ENCODE assay signal across 14 cellular contexts in genomic region chr15:51286816-51287215, GRCh38. TPM values are rescaled to one million over a fixed set of nuclear protein-coding genes. Genes with fewer than 3 reads are reported as not detected.
DNase-seq lines count a peak whose midpoint lies in the region; ATAC-seq and TF ChIP-seq lines count a peak whose summit lies in the region.
"Had no signal": no experiment of that assay in that cellular context is flagged by ENCODE, and none has a peak within 500 bp of the region (broad histone marks: within the 10 kb centered on the region; RNA-seq: fewer than 3 reads in every experiment).

No MANE protein-coding gene starts in this region.

- no peak overlapping the region for H3K9ac ChIP-seq in PC-3 (ENCODE audit: low read length)

- no peaks in the 10 kb centered on the region for H3K79me2 ChIP-seq in PC-3 (ENCODE audit: low read length)

- no peaks in the 10 kb centered on the region for H3F3A ChIP-seq in PC-3 (ENCODE audit: low read length, unreplicated experiment)

- H3K27me3 ChIP-seq in PC-3 (ENCODE audit: low read length) (no peaks in the 10 kb centered on the region), left ventricle myocardium inferior (ENCODE audit: low read depth) (peaks cover 10% of the 10 kb centered on the region), vagina (no peaks in the 10 kb centered on the region)
- H3K27me3 ChIP-seq: thyroid gland had no signal

- H3K27ac ChIP-seq in PC-3 (ENCODE audit: low read length) (no peak overlapping the region), left ventricle myocardium inferior (replicated peaks) (no peak overlapping the region), vagina (no peak overlapping the region)
- H3K27ac ChIP-seq: thyroid gland had no signal

- no peak overlapping the region for H3K4me2 ChIP-seq in PC-3 (ENCODE audit: low read length)

- H2AFZ ChIP-seq in PC-3 (ENCODE audit: low read length): no peak overlapping the region

- H3K36me3 ChIP-seq in PC-3 (ENCODE audit: low read depth, low read length) (no peaks in the 10 kb centered on the region), left ventricle myocardium inferior (no peaks in the 10 kb centered on the region), vagina (no peaks in the 10 kb centered on the region)
- H3K36me3 ChIP-seq: thyroid gland had no signal

- DNase-seq in COLO668 (lab: John Stamatoyannopoulos, UW; ENCODE audit: unreplicated experiment) (peak; percentile 38), PC-3 (peak; percentile 40), left ventricle myocardium inferior (no peak), vagina (ENCODE audit: extremely low spot score in 2 of 2) (no peak), NCI-H2196 (lab: John Stamatoyannopoulos, UW; ENCODE audit: unreplicated experiment) (no peak)
- DNase-seq: activated CD4-positive, alpha-beta memory T cell treated with anti-CD3 and anti-CD28 coated beads, Interleukin-2, amount 10 ng/mL, durations not matched to agents 7 days and 5 days; activated naive CD8-positive, alpha-beta T cell treated with anti-CD3 and anti-CD28 coated beads for 36 hours; effector CD4-positive, alpha-beta T cell; hippocampal formation; NCI-H345; thyroid gland had no signal

- CTCF ChIA-PET in PC-3 (lab: Charles Lee): interaction anchor here (0.7 to 2.1 kb wide), 7 partner anchors 63 to 98 kb away, joined by 3 to 25 read pairs (median 5); no protein-coding TSS in a partner anchor

- POLR2A ChIA-PET in PC-3 (lab: Charles Lee; ENCODE audit: unreplicated experiment): interaction anchor here (0.5 kb wide), 1 partner anchor 423 kb away, joined by 6 read pairs; no protein-coding TSS in a partner anchor

- no peak for TF ChIP-seq POLR2A in vagina (IDR thresholded peaks at IDR 0.05)

- H4K20me1 ChIP-seq in PC-3 (ENCODE audit: low read length): no peaks in the 10 kb centered on the region

- ATAC-seq in PC-3: peak; percentile 64
- no peak for ATAC-seq in GM19455 (IDR thresholded peaks at IDR 0.05; ENCODE audit: unreplicated experiment)
- ATAC-seq in HG03097 (IDR thresholded peaks at IDR 0.05; ENCODE audit: low FRiP score, unreplicated experiment): no peak

- TF ChIP-seq CTCF in GM12873 (IDR thresholded peaks at IDR 0.05; ENCODE audit: insufficient read depth, low read depth, low read length, missing control alignments) (peak; percentile 41), PC-3 (conservative IDR thresholded peaks at IDR 0.05; ENCODE audit: low read depth, low read length) (peak; percentile 64), left ventricle myocardium inferior (IDR thresholded peaks at IDR 0.05; ENCODE audit: borderline replicate concordance) (peak; percentile 52), vagina (IDR thresholded peaks at IDR 0.05) (no peak)

- H3K9me2 ChIP-seq in PC-3 (replicated peaks; ENCODE audit: low read length): no peaks in the 10 kb centered on the region

- no peak overlapping the region for H3K4me3 ChIP-seq in PC-3 (ENCODE audit: low read length)
- no peak overlapping the region for H3K4me3 ChIP-seq in left ventricle myocardium inferior
- no peak overlapping the region for H3K4me3 ChIP-seq in vagina
- H3K4me3 ChIP-seq: thyroid gland had no signal

- H3K4me1 ChIP-seq in PC-3 (ENCODE audit: insufficient read depth, low read length): no peaks in the 10 kb centered on the region
- no peaks in the 10 kb centered on the region for H3K4me1 ChIP-seq in left ventricle myocardium inferior
- H3K4me1 ChIP-seq in vagina: no peaks in the 10 kb centered on the region
- H3K4me1 ChIP-seq: thyroid gland had no signal

- intact Hi-C loops in PC-3 (cut with micrococcal nuclease) (loop anchor here (1.0 to 2.0 kb wide), 2 partner anchors 26 to 94 kb away; no protein-coding TSS in a partner anchor), left ventricle myocardium inferior (cut with micrococcal nuclease) (no loop called here), vagina (cut with DNase I) (no loop called here)

- no TSS peak for BruUV-seq in PC-3 (replicated peaks; lab: Mats Ljungman, UMichigan)

- H3K9me3 ChIP-seq in PC-3 (ENCODE audit: low read length) (no peaks in the 10 kb centered on the region), left ventricle myocardium inferior (replicated peaks) (no peaks in the 10 kb centered on the region), vagina (no peaks in the 10 kb centered on the region)
- H3K9me3 ChIP-seq: thyroid gland had no signal

RNA-seq across cellular contexts. Expression of gene CYP19A1, which starts 51.6 kb away (rescaled TPM):
- not detected in 2 replicates for total RNA-seq in PC-3 (2014; rRNA removed)
- 0.60 TPM for total RNA-seq in left ventricle myocardium inferior
- 8.8 TPM for total RNA-seq in vagina
- total RNA-seq: activated CD4-positive, alpha-beta memory T cell treated with anti-CD3 and anti-CD28 coated beads, Interleukin-2, amount 10 ng/mL, durations not matched to agents 7 days and 5 days; activated naive CD8-positive, alpha-beta T cell treated with anti-CD3 and anti-CD28 coated beads for 36 hours had no signal

RNA-seq across cellular contexts. Expression of gene GLDN, which starts 54.6 kb away (rescaled TPM):
- total RNA-seq in PC-3 (2014; rRNA removed) (0.15 TPM in 1 of 2 replicates, not detected in the other), left ventricle myocardium inferior (4.8 TPM), vagina (5.9 TPM)
- total RNA-seq: activated CD4-positive, alpha-beta memory T cell treated with anti-CD3 and anti-CD28 coated beads, Interleukin-2, amount 10 ng/mL, durations not matched to agents 7 days and 5 days; activated naive CD8-positive, alpha-beta T cell treated with anti-CD3 and anti-CD28 coated beads for 36 hours had no signal

Comparison
In these comparisons a context has a peak if more than half of its experiments do, and no peak if none do; other contexts are left out.
1. DNase-seq: peak in COLO668 (single experiment) and PC-3 (single experiment); none in left ventricle myocardium inferior (single experiment), vagina (0 of 2) and NCI-H2196 (single experiment).
2. CTCF ChIP-seq: peak in GM12873 (single experiment), PC-3 (single experiment) and left ventricle myocardium inferior (single experiment); none in vagina (0 of 3).